1 cellular context compared by ENCODE assay signal in the genomic region with DNA sequence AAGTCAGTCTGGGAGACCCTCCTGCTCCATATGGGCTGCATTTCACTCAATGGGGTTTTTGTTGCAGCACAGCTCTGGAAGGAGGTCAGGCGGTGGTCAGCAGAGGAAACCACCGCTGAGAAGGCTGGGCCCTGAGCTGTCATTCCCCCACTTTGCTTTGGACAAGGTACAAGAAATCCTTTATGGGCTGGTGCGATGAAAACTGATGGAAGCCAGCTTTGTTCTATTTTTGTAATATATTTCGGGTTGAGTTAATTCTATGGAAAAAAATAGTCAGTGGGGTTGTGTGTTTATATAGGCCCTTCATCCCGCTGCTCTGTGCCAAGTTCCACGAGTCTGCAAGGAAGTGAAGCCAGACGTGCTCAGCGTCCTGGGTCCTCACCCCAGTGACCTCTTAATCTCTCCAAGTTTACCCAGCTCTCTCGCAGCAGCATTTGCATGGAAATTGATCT.
TF ChIP-seq lines count a peak whose summit lies in the region.

No MANE protein-coding gene starts in this region.

TF ChIP-seq in SK-N-SH, 30 proteins besides CTCF, POLR2A, EP300 and RAD21 (continued from another document):
- TF ChIP-seq RXRA (IDR thresholded peaks at IDR 0.05; ENCODE audit: borderline replicate concordance, low read depth) (no peak), NRF1 (IDR thresholded peaks at IDR 0.05; ENCODE audit: low read depth, low read length) (no peak), SIN3A (IDR thresholded peaks at IDR 0.05; ENCODE audit: borderline replicate concordance, low read depth, low read length) (no peak), TAF1 (IDR thresholded peaks at IDR 0.05; ENCODE audit: borderline replicate concordance, low read depth, low read length) (no peak), ELF1 (IDR thresholded peaks at IDR 0.05) (no peak)
- TF ChIP-seq, protein P1, sequence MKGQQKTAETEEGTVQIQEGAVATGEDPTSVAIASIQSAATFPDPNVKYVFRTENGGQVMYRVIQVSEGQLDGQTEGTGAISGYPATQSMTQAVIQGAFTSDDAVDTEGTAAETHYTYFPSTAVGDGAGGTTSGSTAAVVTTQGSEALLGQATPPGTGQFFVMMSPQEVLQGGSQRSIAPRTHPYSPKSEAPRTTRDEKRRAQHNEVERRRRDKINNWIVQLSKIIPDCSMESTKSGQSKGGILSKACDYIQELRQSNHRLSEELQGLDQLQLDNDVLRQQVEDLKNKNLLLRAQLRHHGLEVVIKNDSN (IDR thresholded peaks at IDR 0.05; ENCODE audit: borderline replicate concordance, low read depth) = no peak
